16 cellular contexts compared by ENCODE assay signal in the genomic region with DNA sequence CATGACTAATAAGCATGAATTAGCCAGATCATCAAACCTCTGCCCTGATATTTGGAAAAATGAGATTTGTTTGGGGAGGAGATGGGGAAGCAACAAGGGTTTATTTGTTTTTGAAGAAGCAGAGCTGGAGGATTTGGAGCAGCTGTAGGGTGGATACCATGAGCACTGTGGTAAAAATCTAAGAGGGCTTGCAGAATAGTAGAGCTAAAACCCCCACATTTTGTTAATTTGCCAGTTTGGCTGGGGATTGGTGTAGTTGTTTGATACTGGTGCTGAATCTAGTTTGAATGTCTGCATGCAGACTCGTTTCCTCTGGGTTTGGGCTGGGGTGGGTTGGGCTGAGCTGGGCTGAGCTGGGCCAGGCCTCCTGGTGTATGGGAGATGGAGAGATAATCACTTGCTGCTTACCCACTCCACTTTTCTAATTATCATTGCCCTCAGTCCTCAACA. TPM values are rescaled to one million over a fixed set of nuclear protein-coding genes. Genes with fewer than 3 reads are reported as not detected.
DNase-seq lines count a peak whose midpoint lies in the region; ATAC-seq and TF ChIP-seq lines count a peak whose summit lies in the region.
"Had no signal": no experiment of that assay in that cellular context is flagged by ENCODE, and none has a peak within 500 bp of the region (broad histone marks: within the 10 kb centered on the region; RNA-seq: fewer than 3 reads in every experiment).

No MANE protein-coding gene starts in this region.

- H3K36me3 ChIP-seq in transverse colon = no peaks in the 10 kb centered on the region
- H3K36me3 ChIP-seq: thoracic aorta had no signal

- peaks cover 0 to 48% (median 8%) of the 10 kb centered on the region in 4 donors for H3K4me1 ChIP-seq in transverse colon

- H3K27ac ChIP-seq in angular gyrus (ENCODE audit: low read depth, low read length) = peak overlapping the region; percentile 65
- H3K27ac ChIP-seq in transverse colon = peak overlapping the region in 3 of 4 donors; percentile 5 to 13 (median 11)
- H3K27ac ChIP-seq: body of pancreas, epithelial cell of prostate, thoracic aorta had no signal

- DNase-seq in NCI-H2227 (lab: John Stamatoyannopoulos, UW; ENCODE audit: unreplicated experiment) = peak; percentile 14
- no peak for DNase-seq in NCI-H2227 treated with DMSO at 0.1 percent for 48 hours (lab: John Stamatoyannopoulos, UW)
- DNase-seq in left colon = no peak
- no peak for DNase-seq in transverse colon
- DNase-seq in dermis blood vessel endothelial cell = no peak
- no peak for DNase-seq in KBM-7
- no peak for DNase-seq in NCI-H748 (lab: John Stamatoyannopoulos, UW; ENCODE audit: unreplicated experiment)
- DNase-seq: 8988T; body of pancreas; naive thymus-derived CD4-positive, alpha-beta T cell; NCI-H1048; SW 1271 had no signal

- no peaks in the 10 kb centered on the region for H3K9me3 ChIP-seq in transverse colon
- H3K9me3 ChIP-seq: body of pancreas, thoracic aorta had no signal

- no peak overlapping the region for H3K4me3 ChIP-seq in transverse colon
- H3K4me3 ChIP-seq: body of pancreas, smooth muscle cell, thoracic aorta had no signal

- intact Hi-C loops in left colon (cut with DNase I, micrococcal nuclease) = no loop called here
- intact Hi-C loops in transverse colon (cut with DNase I; ENCODE audit: low total_unique reads) = no loop called here

- in situ Hi-C loops in transverse colon (cut with MboI; ENCODE audit: low pct_ligation_motif_present in 1 of 4, low pct_unique_long_range_greater_than_20kb in 1 of 4, low sequenced_read_pairs in 3 of 4) = no loop called here
- in situ Hi-C loops in KBM-7 (cut with MboI; ENCODE audit: low pct_unique_long_range_greater_than_20kb, low sequenced_read_pairs) = no loop called here

- no peak for TF ChIP-seq POLR2A in transverse colon (IDR thresholded peaks at IDR 0.05)

- peak; percentile 25 for ATAC-seq in left colon
- ATAC-seq: body of pancreas; naive thymus-derived CD4-positive, alpha-beta T cell had no signal

- no peak for TF ChIP-seq EP300 in transverse colon (IDR thresholded peaks at IDR 0.05; ENCODE audit: low read depth)

- WGBS in transverse colon (ENCODE audit: low coverage in 1 of 2), 2 donors = 33% methylated on average over 1 of the region's 1 CpG; no CpG with 5 or more reads in 1 of the 2 donors

- no peaks in the 10 kb centered on the region for H3K27me3 ChIP-seq in transverse colon
- H3K27me3 ChIP-seq: body of pancreas had no signal

- no peak for TF ChIP-seq CTCF in transverse colon (IDR thresholded peaks at IDR 0.05)

RNA-seq across cellular contexts. Expression of gene SMAD1, which starts 43.7 kb away (rescaled TPM):
- 10 to 100 TPM; 36.3 to 44.4 TPM for total RNA-seq in left colon
- total RNA-seq in transverse colon = 10 to 100 TPM; 42.9 to 65.1 (median 46.5) TPM
- total RNA-seq in dermis blood vessel endothelial cell = 127 and 186 TPM in 2 replicates
